27 cellular contexts compared by ENCODE assay signal in genomic region chr1:38690790-38691189, GRCh38.
A peak's percentile ranks its signal among the peaks of the same experiment; 100 is the strongest.
DNase-seq lines count a peak whose midpoint lies in the region; ATAC-seq and TF ChIP-seq lines count a peak whose summit lies in the region.
"Had no signal": no experiment of that assay in that cellular context is flagged by ENCODE, and none has a peak within 500 bp of the region (broad histone marks: within the 10 kb centered on the region; RNA-seq: fewer than 3 reads in every experiment).

No MANE protein-coding gene starts in this region.

- H3K36me3 ChIP-seq in colonic mucosa, result no peaks in the 10 kb centered on the region
- H3K36me3 ChIP-seq: BLaER1 treated with 17β-estradiol and CSF1 and Interleukin-3, amounts not matched to agents 10 nM and 100 nM; pancreas had no signal

- intact Hi-C loops in colonic mucosa (cut with DNase I), result no loop called here

- no peaks in the 10 kb centered on the region for H3K27me3 ChIP-seq in colonic mucosa
- H3K27me3 ChIP-seq: BLaER1 treated with 17β-estradiol and CSF1 and Interleukin-3, amounts not matched to agents 10 nM and 100 nM had no signal

- TF ChIP-seq CTCF in epithelial cell of esophagus (IDR thresholded peaks at IDR 0.05; ENCODE audit: insufficient read depth, low read depth, low read length, missing control alignments) (no peak), colonic mucosa (IDR thresholded peaks at IDR 0.05) (no peak)

- no peaks in the 10 kb centered on the region for H3K9me3 ChIP-seq in colonic mucosa
- H3K9me3 ChIP-seq: BLaER1 treated with 17β-estradiol and CSF1 and Interleukin-3, amounts not matched to agents 10 nM and 100 nM had no signal

- H3K4me3 ChIP-seq in epithelial cell of esophagus (ENCODE audit: low read length) (no peak overlapping the region), colonic mucosa (no peak overlapping the region)
- H3K4me3 ChIP-seq: BLaER1 treated with 17β-estradiol and CSF1 and Interleukin-3, amounts not matched to agents 10 nM and 100 nM; pancreas; skin epidermis had no signal

- DNase-seq in EH (ENCODE audit: low read depth), result peak; percentile 3
- peak; percentile 41 for DNase-seq in RKO (ENCODE audit: low spot score)
- peak; percentile 65 for DNase-seq in epithelial cell of esophagus (ENCODE audit: low read depth)
- peak; percentile 39 for DNase-seq in islet precursor cell
- DNase-seq in colonic mucosa, result no peak
- DNase-seq in MV-4-11 (lab: John Stamatoyannopoulos, UW), result no peak
- no peak for DNase-seq in glomerular visceral epithelial cell (ENCODE audit: extremely low spot score)
- DNase-seq: activated CD4-positive, alpha-beta T cell treated with anti-CD3 and anti-CD28 coated beads for 4 hours; activated naive CD4-positive, alpha-beta T cell treated with anti-CD3 and anti-CD28 coated beads, Interleukin-2, amount 10 ng/mL, durations not matched to agents 7 days and 5 days; amniotic stem cell; DMS53; foreskin fibroblast; GDM1; left colon; NCI-H1105 treated with DMSO at 0.1 percent for 48 hours; NCI-H2029; NCI-H526; pancreas; retina; SIG-M5; SW 1271 had no signal

- no peak overlapping the region for H3K27ac ChIP-seq in colonic mucosa
- H3K27ac ChIP-seq: BLaER1 treated with 17β-estradiol and CSF1 and Interleukin-3, amounts not matched to agents 10 nM and 100 nM; pancreas; skin epidermis; VCaP had no signal

- H3K9ac ChIP-seq in colonic mucosa (ENCODE audit: low read depth in 2 of 2, low read length in 2 of 2), result no peak overlapping the region
- H3K9ac ChIP-seq: BLaER1 treated with 17β-estradiol and CSF1 and Interleukin-3, amounts not matched to agents 10 nM and 100 nM had no signal

- no peak for ATAC-seq in HG03159 (IDR thresholded peaks at IDR 0.05; ENCODE audit: unreplicated experiment)
- ATAC-seq: activated T-helper 17 cell treated with anti-CD3 and anti-CD28 coated beads, Interleukin-2, amount 50 U/mL, for 72 hours; left colon; pancreas; stimulated activated memory B cell treated with anti-CD40 and anti-IgM and Interleukin-4, amounts not matched to agents 10 μg/mL and 1 μg/mL and 100 μg/mL, for 72 hours had no signal

- H3K4me1 ChIP-seq in colonic mucosa, result no peaks in the 10 kb centered on the region
- H3K4me1 ChIP-seq: pancreas had no signal

Comparison
In these comparisons a context has a peak if more than half of its experiments do, and no peak if none do; other contexts are left out.
1. DNase-seq: peak in EH (single experiment), RKO (single experiment), epithelial cell of esophagus (single experiment) and islet precursor cell (single experiment); none in colonic mucosa (single experiment), MV-4-11 (single experiment) and glomerular visceral epithelial cell (single experiment).